8 cellular contexts compared by ENCODE assay signal in genomic region chr19:6753178-6754031, GRCh38. TPM values are rescaled to one million over a fixed set of nuclear protein-coding genes. Genes with fewer than 3 reads are reported as not detected.
DNase-seq lines count a peak whose midpoint lies in the region; ATAC-seq and TF ChIP-seq lines count a peak whose summit lies in the region.

No MANE protein-coding gene starts in this region.

- no peaks in the 10 kb centered on the region for H3K9me3 ChIP-seq in lower lobe of right lung

- H3K27me3 Mint-ChIP-seq in activated B cell treated with CpG ODN at 0.5 μM for 24 hours: no peaks in the 10 kb centered on the region

- peaks cover 52% of the 10 kb centered on the region for H3K36me3 Mint-ChIP-seq in activated B cell treated with CpG ODN at 0.5 μM for 24 hours (ENCODE audit: low read depth)

- intact Hi-C loops in activated B cell treated with CpG ODN at 0.5 μM for 24 hours (cut with micrococcal nuclease) (loop anchor here (1.0 to 5.0 kb wide), 9 partner anchors 14 to 471 kb away; partner anchors contain the start of genes ALKBH7, SH2D3A, TRIP10 and VAV1), lower lobe of right lung (cut with DNase I) (no loop called here)

- peak overlapping the region; percentile 82 for H3K27ac Mint-ChIP-seq in activated B cell treated with CpG ODN at 0.5 μM for 24 hours

- H3K36me3 ChIP-seq in lower lobe of right lung: peaks cover 52% of the 10 kb centered on the region

- peaks cover 33% of the 10 kb centered on the region for H3K4me1 Mint-ChIP-seq in activated B cell treated with CpG ODN at 0.5 μM for 24 hours

- peak overlapping the region; percentile 87 for H3K4me3 Mint-ChIP-seq in activated B cell treated with CpG ODN at 0.5 μM for 24 hours

- CTCF ChIA-PET in activated B cell treated with CpG ODN at 0.5 μM for 24 hours (lab: Charles Lee): interaction anchor here (1.0 to 2.4 kb wide), 4 partner anchors 15 to 237 kb away, joined by 3 to 12 read pairs (median 4); no protein-coding TSS in a partner anchor

- POLR2A ChIA-PET in activated B cell treated with CpG ODN at 0.5 μM for 24 hours (lab: Charles Lee): interaction anchor here (0.9 to 2.6 kb wide), 11 partner anchors 10 to 237 kb away, joined by 3 to 25 read pairs (median 3); partner anchors contain the start of genes TRIP10 and VAV1

- peak; percentile 80 for ATAC-seq in GM21381 (IDR thresholded peaks at IDR 0.05; ENCODE audit: unreplicated experiment)
- ATAC-seq in activated B cell treated with CpG ODN at 0.5 μM for 24 hours (ENCODE audit: low read depth): peak; percentile 93
- ATAC-seq in lower lobe of right lung: peak; percentile 88 to 94

- H3K4me1 ChIP-seq in lower lobe of right lung: peaks cover 15% of the 10 kb centered on the region

- H3K27me3 ChIP-seq in lower lobe of right lung (ENCODE audit: low read depth): no peaks in the 10 kb centered on the region

- TF ChIP-seq CTCF in activated B cell treated with CpG ODN at 0.5 μM for 24 hours (IDR thresholded peaks at IDR 0.05) (no peak), coronary artery (IDR thresholded peaks at IDR 0.05) (no peak), lower lobe of right lung (IDR thresholded peaks at IDR 0.05) (peak; percentile 52)

- H3K4me3 ChIP-seq in coronary artery (peak overlapping the region; percentile 69), lower lobe of right lung (peak overlapping the region; percentile 50)

- DNase-seq in Caki2 (ENCODE audit: low read depth) (peak; percentile 73), HUDEP-2 (lab: John Stamatoyannopoulos, UW; ENCODE audit: unreplicated experiment in 76 of 76) (peak in 75 of 76 experiments; percentile 65 to 99 (median 97)), activated B cell treated with CpG ODN at 0.5 μM for 24 hours (peak; percentile 91), coronary artery (ENCODE audit: low spot score) (peak; percentile 86), lower lobe of right lung (peak; percentile 91), DMS153 (lab: John Stamatoyannopoulos, UW) (no peak)
- DNase-seq in stimulated activated CD8-positive, alpha-beta memory T cell treated with anti-CD3 and anti-CD28 coated beads, Interleukin-15, amount 100 ng/mL, for 24 hours (ENCODE audit: low read depth): peak; percentile 61

- H3K9me3 Mint-ChIP-seq in activated B cell treated with CpG ODN at 0.5 μM for 24 hours: no peaks in the 10 kb centered on the region

- H3K27ac ChIP-seq in coronary artery: peak overlapping the region in 1 of 2 donors; percentile 83
- peak overlapping the region; percentile 76 for H3K27ac ChIP-seq in lower lobe of right lung

- in situ Hi-C loops in Caki2 (cut with HindIII; ENCODE audit: low pct_unique_long_range_greater_than_20kb, low sequenced_read_pairs): no loop called here

RNA-seq across cellular contexts. Expression of gene SH2D3A, which starts 13.8 kb away (rescaled TPM):
- 12.9 and 22.1 TPM in 2 replicates for total RNA-seq in Caki2 (2014; rRNA removed; shearing (Covaris generic); ENCODE audit: low replicate concordance)
- 18.7 and 22.6 TPM in 2 replicates for total RNA-seq in activated B cell treated with CpG ODN at 0.5 μM for 24 hours
- 21.2 TPM for total RNA-seq in lower lobe of right lung

RNA-seq across cellular contexts. Expression of gene TRIP10, which starts 13.9 kb away (rescaled TPM):
- total RNA-seq in Caki2 (2014; rRNA removed; shearing (Covaris generic); ENCODE audit: low replicate concordance): 39.4 and 50.5 TPM in 2 replicates
- 94.7 and 101 TPM in 2 replicates for total RNA-seq in activated B cell treated with CpG ODN at 0.5 μM for 24 hours
- 65.8 TPM for total RNA-seq in lower lobe of right lung

RNA-seq across cellular contexts. Expression of gene GPR108, which starts 16.0 kb away (rescaled TPM):
- 52.8 TPM in 2 replicates for total RNA-seq in Caki2 (2014; rRNA removed; shearing (Covaris generic); ENCODE audit: low replicate concordance)
- total RNA-seq in activated B cell treated with CpG ODN at 0.5 μM for 24 hours (53.5 and 55.6 TPM in 2 replicates), lower lobe of right lung (87.0 TPM)

RNA-seq across cellular contexts. Expression of gene VAV1, which starts 19.1 kb away (rescaled TPM):
- total RNA-seq in Caki2 (2014; rRNA removed; shearing (Covaris generic); ENCODE audit: low replicate concordance): 5.3 and 6.8 TPM in 2 replicates
- 105 and 121 TPM in 2 replicates for total RNA-seq in activated B cell treated with CpG ODN at 0.5 μM for 24 hours
- 36.2 TPM for total RNA-seq in lower lobe of right lung

RNA-seq across cellular contexts. Expression of gene C3, which starts 33.0 kb away (rescaled TPM):
- total RNA-seq in Caki2 (2014; rRNA removed; shearing (Covaris generic); ENCODE audit: low replicate concordance): 4.0 and 6.5 TPM in 2 replicates
- total RNA-seq in activated B cell treated with CpG ODN at 0.5 μM for 24 hours: 0.44 and 0.53 TPM in 2 replicates
- 1,321 TPM for total RNA-seq in lower lobe of right lung
